Comparison of ENCODE assay signal across 8 cellular contexts in genomic region chr3:46882377-46883015, GRCh38. TPM values are rescaled to one million over a fixed set of nuclear protein-coding genes. Genes with fewer than 3 reads are reported as not detected.
DNase-seq lines count a peak whose midpoint lies in the region; ATAC-seq and TF ChIP-seq lines count a peak whose summit lies in the region.

No MANE protein-coding gene starts in this region.

- no peaks in the 10 kb centered on the region for H3K9me3 ChIP-seq in ascending aorta

- no peaks in the 10 kb centered on the region for H3K9me2 ChIP-seq in GM23338 (ENCODE audit: insufficient read depth)

- DNase-seq in 8988T (peak; percentile 84), GM23338 (ENCODE audit: low spot score) (peak; percentile 66), ascending aorta (ENCODE audit: low spot score in 2 of 2) (no peak), immature natural killer cell (no peak), NCI-H2107 treated with DMSO at 0.1 percent for 48 hours (lab: John Stamatoyannopoulos, UW; ENCODE audit: unreplicated experiment) (no peak)
- no peak for DNase-seq in stimulated activated naive B cell treated with anti-CD40 and anti-IgM and Interleukin-4, amounts not matched to agents 10 μg/mL and 1 μg/mL and 100 μg/mL, for 72 hours

- H2AFZ ChIP-seq in GM23338, result peak overlapping the region; percentile 95; the same call in 1 of the 2 replicates

- H3K4me3 Mint-ChIP-seq in GM23338 (peak overlapping the region; percentile 81), immature natural killer cell (peak overlapping the region; percentile 74 to 83 (median 79))
- peak overlapping the region; percentile 80 to 83 for H3K4me3 Mint-ChIP-seq in stimulated activated naive B cell treated with anti-CD40 and anti-IgM and Interleukin-4, amounts not matched to agents 10 μg/mL and 1 μg/mL and 100 μg/mL, for 72 hours

- H4K20me1 ChIP-seq in GM23338 (replicated peaks; ENCODE audit: insufficient read depth), result no peaks in the 10 kb centered on the region

- peak; percentile 29 for ATAC-seq in GM23338
- ATAC-seq in stimulated activated naive B cell treated with anti-CD40 and anti-IgM and Interleukin-4, amounts not matched to agents 10 μg/mL and 1 μg/mL and 100 μg/mL, for 72 hours (replicated peaks), result peak; percentile 37 to 41
- no peak for ATAC-seq in HG03280 (IDR thresholded peaks at IDR 0.05; ENCODE audit: unreplicated experiment)
- ATAC-seq in HG03135 (IDR thresholded peaks at IDR 0.05; ENCODE audit: unreplicated experiment), result no peak

- H3K4me3 ChIP-seq in GM23338, result peak overlapping the region; percentile 82
- H3K4me3 ChIP-seq in ascending aorta, result peak overlapping the region; percentile 84 to 89

- no peaks in the 10 kb centered on the region; the same call in 2 of the 3 replicates for H3K36me3 Mint-ChIP-seq in GM23338 (ENCODE audit: low read depth)
- H3K36me3 Mint-ChIP-seq in immature natural killer cell, result peaks cover 0 to 3% (median 3%) of the 10 kb centered on the region in 3 donors
- H3K36me3 Mint-ChIP-seq in stimulated activated naive B cell treated with anti-CD40 and anti-IgM and Interleukin-4, amounts not matched to agents 10 μg/mL and 1 μg/mL and 100 μg/mL, for 72 hours, result no peaks in the 10 kb centered on the region

- peaks cover 9% of the 10 kb centered on the region for H3K4me1 Mint-ChIP-seq in GM23338
- H3K4me1 Mint-ChIP-seq in immature natural killer cell, result peaks cover 27 to 33% of the 10 kb centered on the region in 2 donors
- peaks cover 4 to 19% of the 10 kb centered on the region in 2 donors for H3K4me1 Mint-ChIP-seq in stimulated activated naive B cell treated with anti-CD40 and anti-IgM and Interleukin-4, amounts not matched to agents 10 μg/mL and 1 μg/mL and 100 μg/mL, for 72 hours

- no peaks in the 10 kb centered on the region for H3K79me2 ChIP-seq in GM23338 (replicated peaks; ENCODE audit: insufficient read depth)

- no peaks in the 10 kb centered on the region for H3F3A ChIP-seq in GM23338 (replicated peaks; ENCODE audit: low read depth)

- peak overlapping the region; percentile 96 for H3K4me2 ChIP-seq in GM23338

- H3K27ac ChIP-seq in GM23338 (ENCODE audit: low read depth) (no peak overlapping the region), ascending aorta (peak overlapping the region; percentile 74 to 83)

- H3K27me3 ChIP-seq in GM23338 (ENCODE audit: insufficient read depth), result peaks cover 92% of the 10 kb centered on the region
- no peaks in the 10 kb centered on the region for H3K27me3 ChIP-seq in ascending aorta

- peaks cover 22% of the 10 kb centered on the region for H3K4me1 ChIP-seq in GM23338 (ENCODE audit: insufficient read depth)
- peaks cover 6 to 15% of the 10 kb centered on the region in 2 donors for H3K4me1 ChIP-seq in ascending aorta

- H3K27ac Mint-ChIP-seq in GM23338 (no peak overlapping the region), immature natural killer cell (no peak overlapping the region)
- H3K27ac Mint-ChIP-seq in stimulated activated naive B cell treated with anti-CD40 and anti-IgM and Interleukin-4, amounts not matched to agents 10 μg/mL and 1 μg/mL and 100 μg/mL, for 72 hours, result peak overlapping the region; percentile 47

- H3K9me3 Mint-ChIP-seq in GM23338 (no peaks in the 10 kb centered on the region), immature natural killer cell (no peaks in the 10 kb centered on the region)
- no peaks in the 10 kb centered on the region for H3K9me3 Mint-ChIP-seq in stimulated activated naive B cell treated with anti-CD40 and anti-IgM and Interleukin-4, amounts not matched to agents 10 μg/mL and 1 μg/mL and 100 μg/mL, for 72 hours

- H3K27me3 Mint-ChIP-seq in GM23338 (ENCODE audit: insufficient read depth, low read depth, poor library complexity) (peaks cover 88% of the 10 kb centered on the region), immature natural killer cell (ENCODE audit: low read depth in 3 of 3) (peaks cover 10 to 18% (median 12%) of the 10 kb centered on the region in 3 donors)
- H3K27me3 Mint-ChIP-seq in stimulated activated naive B cell treated with anti-CD40 and anti-IgM and Interleukin-4, amounts not matched to agents 10 μg/mL and 1 μg/mL and 100 μg/mL, for 72 hours, result peaks cover 51 to 67% of the 10 kb centered on the region in 2 donors

- intact Hi-C loops in ascending aorta (cut with DNase I), result no loop called here

- H3K36me3 ChIP-seq in GM23338 (ENCODE audit: insufficient read depth) (no peaks in the 10 kb centered on the region), ascending aorta (no peaks in the 10 kb centered on the region)

- TF ChIP-seq CTCF in GM23338 (conservative IDR thresholded peaks at IDR 0.05; ENCODE audit: low read depth in 2 of 2) (no peak), ascending aorta (IDR thresholded peaks at IDR 0.05) (no peak)

TF ChIP-seq in GM23338, 12 proteins besides CTCF, POLR2A, EP300 and RAD21:
- peak; percentile 88 for TF ChIP-seq EZH2 (IDR thresholded peaks at IDR 0.05; ENCODE audit: low read depth, unreplicated experiment)
- no peak for TF ChIP-seq ETS1 (IDR thresholded peaks at IDR 0.05)
- TF ChIP-seq EZH2phosphoT487 (IDR thresholded peaks at IDR 0.05; ENCODE audit: unreplicated experiment), result peak; percentile 21

RNA-seq across cellular contexts. Expression of gene PTH1R, which starts 5.0 kb away (rescaled TPM):
- total RNA-seq in GM23338 (2014; rRNA removed; shearing (Covaris generic)), result 1.3 and 5.7 TPM in 2 replicates
- polyA plus RNA-seq in GM23338 (2016; fragmentation: Nextera tagmentation; extraction: Ambion mirVana), result 1.1 and 1.9 TPM in 2 replicates
- 10.3 TPM for total RNA-seq in ascending aorta
- polyA plus RNA-seq in immature natural killer cell, result not detected

RNA-seq across cellular contexts. Expression of gene MYL3, which starts 19.3 kb away (rescaled TPM):
- total RNA-seq in GM23338 (2014; rRNA removed; shearing (Covaris generic)), result not detected in 2 replicates
- polyA plus RNA-seq in GM23338 (2016; fragmentation: Nextera tagmentation; extraction: Ambion mirVana), result 1.0 TPM in 1 of 2 replicates, not detected in the other
- total RNA-seq in ascending aorta, result 3.6 TPM
- polyA plus RNA-seq in immature natural killer cell, result not detected

Comparison
In these comparisons a context has a peak if more than half of its experiments do, and no peak if none do; other contexts are left out.
1. DNase-seq: peak in 8988T (single experiment) and GM23338 (single experiment); none in ascending aorta (0 of 2), immature natural killer cell (0 of 3), stimulated activated naive B cell treated with anti-CD40 and anti-IgM and Interleukin-4, amounts not matched to agents 10 μg/mL and 1 μg/mL and 100 μg/mL, for 72 hours (single experiment) and NCI-H2107 treated with DMSO at 0.1 percent for 48 hours (single experiment).
2. ATAC-seq: peak in GM23338 (single experiment) and stimulated activated naive B cell treated with anti-CD40 and anti-IgM and Interleukin-4, amounts not matched to agents 10 μg/mL and 1 μg/mL and 100 μg/mL, for 72 hours (2 of 2); none in HG03280 (single experiment) and HG03135 (single experiment).
3. Peak in every context shown above with its lines, with median percentiles within 50 percentile points of each other: H3K4me3 Mint-ChIP-seq.